10 cellular contexts compared by ENCODE assay signal in genomic region chr20:63070301-63070625, GRCh38.
DNase-seq lines count a peak whose midpoint lies in the region; ATAC-seq and TF ChIP-seq lines count a peak whose summit lies in the region.
"Had no signal": no experiment of that assay in that cellular context is flagged by ENCODE, and none has a peak within 500 bp of the region (broad histone marks: within the 10 kb centered on the region; RNA-seq: fewer than 3 reads in every experiment).

No MANE protein-coding gene starts in this region.

- peaks cover under 1% of the 10 kb centered on the region for H3K9me3 Mint-ChIP-seq in chondrocyte (ENCODE audit: low read depth)

- DNase-seq in left ventricle myocardium superior (peak; percentile 12), cardiac septum (ENCODE audit: low spot score) (no peak), chondrocyte (ENCODE audit: low spot score) (peak; percentile 19), sigmoid colon (peak; percentile 53), NCI-H1092 (lab: John Stamatoyannopoulos, UW) (no peak), C1 segment of cervical spinal cord (lab: John Stamatoyannopoulos, UW) (no peak)
- DNase-seq: GF-D8 had no signal

- TF ChIP-seq CTCF in chondrocyte (IDR thresholded peaks at IDR 0.05) (no peak), sigmoid colon (IDR thresholded peaks at IDR 0.05) (no peak)

- ATAC-seq in left ventricle myocardium superior: no peak

- no peaks in the 10 kb centered on the region for H3K36me3 ChIP-seq in sigmoid colon
- H3K36me3 ChIP-seq: BE2C, HAP-1 had no signal

- H3K36me3 Mint-ChIP-seq in chondrocyte (ENCODE audit: low read depth): no peaks in the 10 kb centered on the region

- H3K27me3 Mint-ChIP-seq in chondrocyte (ENCODE audit: low read depth): peaks cover 35% of the 10 kb centered on the region

- 39 to 51% methylated on average over 3 of the region's 3 CpGs for WGBS in sigmoid colon, 2 donors

- H3K4me1 ChIP-seq in sigmoid colon: peaks cover 0 to 6% (median 0%) of the 10 kb centered on the region in 4 donors
- H3K4me1 ChIP-seq: A549, BE2C, HAP-1 had no signal

- H3K27ac Mint-ChIP-seq in chondrocyte (ENCODE audit: unreplicated experiment): no peak overlapping the region

- no peak overlapping the region for H3K4me3 Mint-ChIP-seq in chondrocyte (ENCODE audit: unreplicated experiment)

- intact Hi-C loops in left ventricle myocardium superior (cut with micrococcal nuclease): no loop called here
- intact Hi-C loops in cardiac septum (cut with DNase I): no loop called here
- intact Hi-C loops in sigmoid colon (cut with DNase I): no loop called here

- TF ChIP-seq EP300 in sigmoid colon (IDR thresholded peaks at IDR 0.05): no peak

- H3K27me3 ChIP-seq in sigmoid colon: peaks cover 18 to 99% (median 67%) of the 10 kb centered on the region in 3 donors

- no peak overlapping the region for H3K27ac ChIP-seq in sigmoid colon
- H3K27ac ChIP-seq: A549 had no signal

- no peak for TF ChIP-seq POLR2A in sigmoid colon (IDR thresholded peaks at IDR 0.05)

- no peak overlapping the region for H3K4me3 ChIP-seq in sigmoid colon
- H3K4me3 ChIP-seq: A549, HAP-1 had no signal

- H3K9me3 ChIP-seq in sigmoid colon: no peaks in the 10 kb centered on the region
- H3K9me3 ChIP-seq: A549, HAP-1 had no signal

- no peaks in the 10 kb centered on the region for H3K4me1 Mint-ChIP-seq in chondrocyte (ENCODE audit: low read depth)

Comparison
In these comparisons a context has a peak if more than half of its experiments do, and no peak if none do; other contexts are left out.
1. DNase-seq: peak in left ventricle myocardium superior (single experiment), chondrocyte (single experiment) and sigmoid colon (single experiment); none in cardiac septum (single experiment), NCI-H1092 (single experiment) and C1 segment of cervical spinal cord (0 of 14).